8 cellular contexts compared by ENCODE assay signal in the genomic region with DNA sequence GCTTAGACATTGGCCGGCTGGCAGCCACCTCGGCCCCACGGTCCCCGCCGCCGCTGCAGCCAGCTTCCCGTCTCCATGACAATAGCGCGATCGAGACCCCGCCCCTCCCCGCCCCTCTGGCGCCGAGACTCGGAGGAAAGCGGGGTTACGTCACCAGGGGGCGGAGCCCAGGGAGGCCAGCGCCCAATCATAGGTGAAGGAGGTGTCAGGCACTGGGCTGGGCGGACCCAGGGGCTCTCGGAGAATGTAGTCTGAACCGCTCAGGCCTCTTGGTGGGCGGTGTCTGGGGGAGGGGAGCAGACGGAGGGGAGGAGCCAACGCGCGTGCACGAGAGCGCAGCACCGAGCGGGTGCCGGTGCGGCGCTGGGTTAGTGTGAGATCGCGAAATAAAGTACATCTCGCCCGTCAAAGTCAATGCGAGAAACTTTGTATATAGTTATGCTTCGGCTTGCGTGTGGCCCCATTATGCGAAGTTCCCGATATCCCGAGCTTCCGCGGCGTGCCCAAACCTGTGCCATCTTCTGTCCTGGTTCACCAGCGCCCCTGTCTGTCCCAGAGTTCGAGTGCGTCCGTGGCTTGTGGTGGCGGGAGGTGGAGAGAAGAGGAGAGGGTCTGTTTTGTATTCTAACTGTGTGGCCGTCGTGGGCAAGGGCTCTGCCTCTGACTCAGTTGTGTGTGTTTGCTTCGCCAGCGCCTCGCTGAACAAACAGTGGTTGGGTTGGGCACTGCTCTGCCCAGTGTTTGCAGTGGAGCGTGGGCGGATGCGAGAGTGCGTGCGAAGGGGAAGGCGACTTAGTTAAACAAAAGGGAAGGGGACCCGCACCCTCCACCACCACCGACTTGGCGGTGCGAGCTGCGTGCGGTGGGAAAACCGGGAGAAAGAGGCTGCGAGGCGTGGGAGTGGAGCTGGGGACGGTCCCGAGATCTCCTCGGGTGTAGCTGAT. TPM values are rescaled to one million over a fixed set of nuclear protein-coding genes. Genes with fewer than 3 reads are reported as not detected.
DNase-seq lines count a peak whose midpoint lies in the region; ATAC-seq and TF ChIP-seq lines count a peak whose summit lies in the region.

No MANE protein-coding gene starts in this region.

- ATAC-seq in GM21367 (IDR thresholded peaks at IDR 0.05; ENCODE audit: unreplicated experiment), result peak; percentile 85

- peak; percentile 87 for DNase-seq in COLO829 (ENCODE audit: low spot score)
- DNase-seq in HT1080 (ENCODE audit: low read depth), result peak; percentile 97
- DNase-seq in NOMO-1 treated with dmso at 0.1 percent for 144 hours (lab: John Stamatoyannopoulos, UW; ENCODE audit: unreplicated experiment), result peak; percentile 99
- peak; percentile 92 for DNase-seq in activated CD8-positive, alpha-beta memory T cell treated with anti-CD3 and anti-CD28 coated beads, Interleukin-2, amount 50 U/mL, for 24 hours (ENCODE audit: extremely low read depth)
- peak; percentile 99 for DNase-seq in epithelial cell of esophagus (ENCODE audit: low read depth)
- peak; percentile 99 for DNase-seq in mucosa of gallbladder (ENCODE audit: low spot score)
- DNase-seq in stimulated activated CD8-positive, alpha-beta memory T cell treated with anti-CD3 and anti-CD28 coated beads, Interleukin-4, amount 100 ng/mL, for 1 hour (ENCODE audit: low read depth in 2 of 2, low spot score in 1 of 2), result peak; percentile 73 to 86

- peak; percentile 33 for TF ChIP-seq CTCF in epithelial cell of esophagus (IDR thresholded peaks at IDR 0.05; ENCODE audit: insufficient read depth, low read depth, low read length, missing control alignments)

- peak overlapping the region; percentile 91 for H3K4me3 ChIP-seq in epithelial cell of esophagus (ENCODE audit: low read length)

RNA-seq across cellular contexts. Expression of gene IRX5, which starts 1.3 kb away (rescaled TPM):
- 0.13 and 0.85 TPM in 2 replicates for total RNA-seq in HT1080 (2014; rRNA removed; shearing (Covaris generic))
- polyA plus RNA-seq in HT1080 (2015; cell fraction: cytosol; rRNA removed), result 0.66 and 1.1 TPM in 2 replicates
- polyA plus RNA-seq in HT1080 (2015; cell fraction: nucleus; rRNA removed), result 1.6 and 2.0 TPM in 2 replicates
- 0.12 TPM for total RNA-seq in mucosa of gallbladder

Comparison
In these comparisons a context has a peak if more than half of its experiments do, and no peak if none do; other contexts are left out.
1. Peak in every context shown above with its lines: DNase-seq, ATAC-seq and H3K4me3 ChIP-seq.